In the genomic region with DNA sequence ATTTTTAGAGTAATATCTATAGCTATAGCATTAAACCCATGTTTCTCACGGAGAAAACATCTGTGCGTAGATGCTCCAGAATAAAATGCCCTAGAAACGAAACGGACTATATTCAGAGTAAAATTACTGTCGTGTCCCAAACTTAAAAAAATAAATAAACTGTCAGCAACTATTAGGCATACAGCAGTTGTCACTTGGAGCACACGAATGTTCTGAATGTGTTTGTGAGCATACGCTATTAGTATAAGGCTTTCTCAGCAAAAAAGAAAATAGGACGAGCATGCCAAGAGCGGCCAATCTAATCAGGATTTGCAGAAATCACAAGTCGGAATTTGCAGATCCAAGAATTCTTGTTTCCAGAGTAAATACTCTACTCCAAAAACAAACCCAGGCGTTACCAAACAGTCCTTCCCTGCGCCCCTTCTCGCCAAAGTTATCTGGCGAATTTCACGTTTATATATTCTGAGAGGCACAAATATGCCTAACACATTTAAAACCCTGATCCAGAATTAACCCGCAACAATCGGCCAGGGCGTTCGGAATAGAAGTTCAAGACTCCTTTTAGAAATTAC, we compare ENCODE assay signal across 9 cellular contexts. TPM values are rescaled to one million over a fixed set of nuclear protein-coding genes. Genes with fewer than 3 reads are reported as not detected.
A peak's percentile ranks its signal among the peaks of the same experiment; 100 is the strongest.
DNase-seq lines count a peak whose midpoint lies in the region; ATAC-seq and TF ChIP-seq lines count a peak whose summit lies in the region.
"Had no signal": no experiment of that assay in that cellular context is flagged by ENCODE, and none has a peak within 500 bp of the region (broad histone marks: within the 10 kb centered on the region; RNA-seq: fewer than 3 reads in every experiment).

No MANE protein-coding gene starts in this region.

- ATAC-seq in activated B cell treated with CpG ODN at 0.5 μM for 24 hours (ENCODE audit: low read depth): no peak
- no peak for ATAC-seq in gastrocnemius medialis
- ATAC-seq in HG03097 (IDR thresholded peaks at IDR 0.05; ENCODE audit: low FRiP score, unreplicated experiment): no peak

- H3K9me3 ChIP-seq in right atrium auricular region: no peaks in the 10 kb centered on the region
- H3K9me3 ChIP-seq in gastrocnemius medialis: no peaks in the 10 kb centered on the region

- intact Hi-C loops in activated B cell treated with CpG ODN at 0.5 μM for 24 hours (cut with micrococcal nuclease) (no loop called here), gastrocnemius medialis (cut with DNase I; ENCODE audit: low total_unique reads) (loop anchor here (2.0 to 10.0 kb wide), 5 partner anchors 61 to 1703 kb away; a partner anchor contains a TSS)

- H3K4me1 Mint-ChIP-seq in activated B cell treated with CpG ODN at 0.5 μM for 24 hours: peaks cover 16% of the 10 kb centered on the region

- CTCF ChIA-PET in activated B cell treated with CpG ODN at 0.5 μM for 24 hours (lab: Charles Lee): no interaction called here

- POLR2A ChIA-PET in activated B cell treated with CpG ODN at 0.5 μM for 24 hours (lab: Charles Lee): no interaction called here

- TF ChIP-seq POLR2A in gastrocnemius medialis (IDR thresholded peaks at IDR 0.05): no peak

- no peak for TF ChIP-seq CTCF in activated B cell treated with CpG ODN at 0.5 μM for 24 hours (IDR thresholded peaks at IDR 0.05)
- TF ChIP-seq CTCF in right atrium auricular region (IDR thresholded peaks at IDR 0.05): no peak
- no peak for TF ChIP-seq CTCF in gastrocnemius medialis (IDR thresholded peaks at IDR 0.05 in 4 of 5, conservative IDR thresholded peaks at IDR 0.05 in 1 of 5)

- peak overlapping the region; percentile 87 to 95 for H3K27ac ChIP-seq in right atrium auricular region
- H3K27ac ChIP-seq in gastrocnemius medialis: peak overlapping the region; percentile 79 to 94 (median 86)

- H3K36me3 ChIP-seq in right atrium auricular region (peaks cover 12% of the 10 kb centered on the region), gastrocnemius medialis (peaks cover 0 to 13% of the 10 kb centered on the region in 2 donors)

- DNase-seq in NCI-H510A treated with DMSO at 0.1 percent for 48 hours (lab: John Stamatoyannopoulos, UW) (peak; percentile 29), NCI-H510A (lab: John Stamatoyannopoulos, UW) (no peak), activated B cell treated with CpG ODN at 0.5 μM for 24 hours (no peak), right atrium auricular region (ENCODE audit: low spot score) (no peak), gastrocnemius medialis (no peak), NCI-H2227 treated with DMSO at 0.1 percent for 48 hours (lab: John Stamatoyannopoulos, UW) (no peak), hippocampal formation (lab: John Stamatoyannopoulos, UW) (no peak)
- DNase-seq: DND-41 had no signal

- H3K4me3 ChIP-seq in right atrium auricular region (peak overlapping the region; percentile 69 to 75), gastrocnemius medialis (peak overlapping the region; percentile 62 to 81 (median 66))

- peak overlapping the region; percentile 76 for H3K4me3 Mint-ChIP-seq in activated B cell treated with CpG ODN at 0.5 μM for 24 hours

- H3K27ac Mint-ChIP-seq in activated B cell treated with CpG ODN at 0.5 μM for 24 hours: no peak overlapping the region

- in situ Hi-C loops in gastrocnemius medialis (cut with MboI; ENCODE audit: low sequenced_read_pairs in 4 of 4): loop anchor here in 2 of 4 donors (10.0 to 25.0 kb wide), 2 partner anchors 59 to 1833 kb away; a partner anchor contains a TSS

- no peaks in the 10 kb centered on the region for H3K36me3 Mint-ChIP-seq in activated B cell treated with CpG ODN at 0.5 μM for 24 hours (ENCODE audit: low read depth)

- no peaks in the 10 kb centered on the region for H3K27me3 ChIP-seq in right atrium auricular region
- no peaks in the 10 kb centered on the region for H3K27me3 ChIP-seq in gastrocnemius medialis

- H3K4me1 ChIP-seq in right atrium auricular region (peaks cover 0 to 54% of the 10 kb centered on the region in 2 donors), gastrocnemius medialis (peaks cover 24 to 35% of the 10 kb centered on the region in 2 donors)

- peaks cover 43% of the 10 kb centered on the region for H3K27me3 Mint-ChIP-seq in activated B cell treated with CpG ODN at 0.5 μM for 24 hours

- no peaks in the 10 kb centered on the region for H3K9me3 Mint-ChIP-seq in activated B cell treated with CpG ODN at 0.5 μM for 24 hours

RNA-seq across cellular contexts. Expression of a gene that starts 0.8 kb away (rescaled TPM):
- 0.10 and 0.31 TPM in 2 replicates for total RNA-seq in activated B cell treated with CpG ODN at 0.5 μM for 24 hours
- 10 to 100 TPM; 22.4 to 24.3 TPM for total RNA-seq in right atrium auricular region
- total RNA-seq in gastrocnemius medialis: 10 to 100 TPM in 2 of 4 donors, 1 to 10 TPM in 2; 5.6 to 11.1 (median 8.6) TPM

RNA-seq across cellular contexts. Expression of a gene that starts 8.9 kb away (rescaled TPM):
- total RNA-seq in activated B cell treated with CpG ODN at 0.5 μM for 24 hours (38.7 and 45.0 TPM in 2 replicates), right atrium auricular region (10 to 100 TPM; 45.1 to 59.9 TPM), gastrocnemius medialis (10 to 100 TPM; 34.0 to 49.5 (median 42.4) TPM)
